ENCODE assay signal across 17 cellular contexts in genomic region chr2:4679391-4679790, GRCh38.
DNase-seq lines count a peak whose midpoint lies in the region; ATAC-seq, FAIRE-seq and TF ChIP-seq lines count a peak whose summit lies in the region.
"Had no signal": no experiment of that assay in that cellular context is flagged by ENCODE, and none has a peak within 500 bp of the region (broad histone marks: within the 10 kb centered on the region; RNA-seq: fewer than 3 reads in every experiment).

No MANE protein-coding gene starts in this region.

- dilution Hi-C loops in IMR-90 (cut with HindIII; ENCODE audit: low sequenced_read_pairs, unreplicated experiment), result no loop called here

- H3K4ac ChIP-seq in IMR-90 (ENCODE audit: low read depth, low read length) (no peak overlapping the region), mesenchymal stem cell (ENCODE audit: low read depth in 1 of 2, low read length in 2 of 2) (no peak overlapping the region)

- no peaks in the 10 kb centered on the region for H3K4me1 Mint-ChIP-seq in naive thymus-derived CD4-positive, alpha-beta T cell
- H3K4me1 Mint-ChIP-seq: CD8-positive, alpha-beta memory T cell; IgD-negative memory B cell had no signal

- H4K20me1 ChIP-seq in IMR-90 (ENCODE audit: insufficient read depth, low read length), result no peaks in the 10 kb centered on the region
- H4K20me1 ChIP-seq: BLaER1 had no signal

- H3K4me3 Mint-ChIP-seq in naive thymus-derived CD4-positive, alpha-beta T cell, result no peak overlapping the region

- H3K36me3 Mint-ChIP-seq in naive thymus-derived CD4-positive, alpha-beta T cell, result no peaks in the 10 kb centered on the region
- H3K36me3 Mint-ChIP-seq: CD8-positive, alpha-beta memory T cell; IgD-negative memory B cell had no signal

- ATAC-seq in IMR-90 (ENCODE audit: low read depth), result no peak
- peak; percentile 37 for ATAC-seq in naive thymus-derived CD4-positive, alpha-beta T cell

- H2AFZ ChIP-seq in IMR-90 (replicated peaks; ENCODE audit: low read length, poor library complexity) (peak overlapping the region; percentile 51), mesenchymal stem cell (ENCODE audit: low read depth, low read length) (no peak overlapping the region)

- TF ChIP-seq POLR2A in GM12891 (IDR thresholded peaks at IDR 0.05; ENCODE audit: low read depth, low read length), result no peak
- no peak for TF ChIP-seq POLR2A in IMR-90 (IDR thresholded peaks at IDR 0.05; ENCODE audit: low read depth, low read length)

- H3K4me1 ChIP-seq in IMR-90 (ENCODE audit: control insufficient read depth, insufficient read depth, low read length) (no peaks in the 10 kb centered on the region), mesenchymal stem cell (ENCODE audit: control insufficient read depth, insufficient read depth, low read depth, low read length) (no peaks in the 10 kb centered on the region)
- H3K4me1 ChIP-seq in naive thymus-derived CD4-positive, alpha-beta T cell (ENCODE audit: control insufficient read depth in 2 of 2, insufficient read depth in 2 of 2, low read length in 2 of 2), result no peaks in the 10 kb centered on the region

- H2BK120ac ChIP-seq in IMR-90 (ENCODE audit: low read depth, low read length) (no peak overlapping the region), mesenchymal stem cell (ENCODE audit: low read depth, low read length) (no peak overlapping the region)

- CTCF ChIA-PET in IMR-90 (lab: Yijun Ruan, JAX), result no interaction called here
- CTCF ChIA-PET in naive thymus-derived CD4-positive, alpha-beta T cell (lab: Charles Lee), result no interaction called here

- H2BK5ac ChIP-seq in IMR-90 (ENCODE audit: low read depth, low read length, poor library complexity, severe bottlenecking) (no peak overlapping the region), mesenchymal stem cell (ENCODE audit: low read depth, low read length, poor library complexity, severe bottlenecking) (no peak overlapping the region)

- peaks cover 25% of the 10 kb centered on the region for H3K9me3 ChIP-seq in IMR-90 (ENCODE audit: control insufficient read depth, insufficient read depth, low read length)
- H3K9me3 ChIP-seq in naive thymus-derived CD4-positive, alpha-beta T cell (ENCODE audit: control insufficient read depth in 2 of 3, low read length in 3 of 3), result no peaks in the 10 kb centered on the region
- peaks cover 23% of the 10 kb centered on the region for H3K9me3 ChIP-seq in mesenchymal stem cell (ENCODE audit: control insufficient read depth, low read length)

- DNase-seq in GM12891 (ENCODE audit: insufficient read length, low spot score) (no peak), IMR-90 (no peak), urothelium cell line (ENCODE audit: low spot score) (no peak), H4 (ENCODE audit: low spot score) (no peak), mesenchymal stem cell (no peak), GM13976 (ENCODE audit: low spot score) (no peak)
- no peak for DNase-seq in naive thymus-derived CD4-positive, alpha-beta T cell
- DNase-seq: 8988T; AML-193; CD8-positive, alpha-beta memory T cell; GOT3; HCEC 1CT; KG1 had no signal

- peaks cover 0 to 8% (median 3%) of the 10 kb centered on the region in 11 donors for H3K9me3 Mint-ChIP-seq in naive thymus-derived CD4-positive, alpha-beta T cell

- no peaks in the 10 kb centered on the region for H3K36me3 ChIP-seq in IMR-90 (ENCODE audit: control insufficient read depth, insufficient read depth, low read length)
- no peaks in the 10 kb centered on the region for H3K36me3 ChIP-seq in naive thymus-derived CD4-positive, alpha-beta T cell (ENCODE audit: control insufficient read depth in 2 of 3, insufficient read depth in 3 of 3, low read length in 3 of 3)
- no peaks in the 10 kb centered on the region for H3K36me3 ChIP-seq in mesenchymal stem cell (ENCODE audit: control insufficient read depth in 1 of 2, insufficient read depth in 2 of 2, low read depth in 1 of 2, low read length in 2 of 2)
- H3K36me3 ChIP-seq: BLaER1 had no signal

- in situ Hi-C loops in IMR-90 (cut with MboI; ENCODE audit: low sequenced_read_pairs), result no loop called here
- in situ Hi-C loops in GM13976 (cut with MboI; ENCODE audit: low sequenced_read_pairs, unreplicated experiment), result no loop called here

- H4K8ac ChIP-seq in IMR-90 (ENCODE audit: low read depth in 2 of 2, low read length in 2 of 2) (no peak overlapping the region), mesenchymal stem cell (ENCODE audit: low read length) (no peak overlapping the region)

- H3K79me1 ChIP-seq in IMR-90 (ENCODE audit: low read depth in 1 of 2, low read length in 2 of 2) (no peaks in the 10 kb centered on the region), mesenchymal stem cell (replicated peaks; ENCODE audit: low read length, poor library complexity, severe bottlenecking) (no peaks in the 10 kb centered on the region)

- no peak overlapping the region for H3K23ac ChIP-seq in IMR-90 (ENCODE audit: low read depth, low read length)
- no peak overlapping the region for H3K23ac ChIP-seq in mesenchymal stem cell (ENCODE audit: low read length in 2 of 2)

- H3K4me3 ChIP-seq in IMR-90 (ENCODE audit: insufficient read depth, low read depth, low read length), result no peak overlapping the region
- H3K4me3 ChIP-seq in naive thymus-derived CD4-positive, alpha-beta T cell (ENCODE audit: low read length), result no peak overlapping the region
- no peak overlapping the region for H3K4me3 ChIP-seq in mesenchymal stem cell (ENCODE audit: insufficient read depth in 1 of 2, low read depth in 1 of 2, low read length in 2 of 2)
- H3K4me3 ChIP-seq: BLaER1 had no signal

- 80% methylated on average over 1 of the region's 5 CpGs; no CpG with 5 or more reads in 1 of the 2 experiments for WGBS in IMR-90 (ENCODE audit: extremely low coverage in 2 of 2, insufficient read length in 1 of 2), 2 experiments
- 81% methylated on average over 5 of the region's 5 CpGs for WGBS in mesenchymal stem cell

- no peak overlapping the region for H4K91ac ChIP-seq in IMR-90 (ENCODE audit: insufficient read depth, low read depth, low read length)
- H4K91ac ChIP-seq in mesenchymal stem cell (ENCODE audit: low read length), result no peak overlapping the region

- TF ChIP-seq CTCF in IMR-90 (conservative IDR thresholded peaks at IDR 0.05; ENCODE audit: low read depth, low read length), result no peak
- no peak for TF ChIP-seq CTCF in GM13976 (IDR thresholded peaks at IDR 0.05; ENCODE audit: borderline replicate concordance, control extremely low read depth, extremely low read depth, insufficient read depth, missing control alignments)

- H3K4me2 ChIP-seq in IMR-90 (ENCODE audit: low read depth, low read length) (no peak overlapping the region), mesenchymal stem cell (ENCODE audit: low read length, poor library complexity, severe bottlenecking) (no peak overlapping the region)
- H3K4me2 ChIP-seq: BLaER1 had no signal

- no TSS peak for BruUV-seq in IMR-90 (replicated peaks; lab: Mats Ljungman, UMichigan)

- no peak overlapping the region for H2BK12ac ChIP-seq in mesenchymal stem cell (ENCODE audit: low read length in 2 of 2)

- H2BK15ac ChIP-seq in IMR-90 (ENCODE audit: low read depth, low read length) (no peak overlapping the region), mesenchymal stem cell (ENCODE audit: low read depth, poor library complexity, severe bottlenecking) (no peak overlapping the region)

- H2BK20ac ChIP-seq in IMR-90 (ENCODE audit: low read depth, low read length), result no peak overlapping the region

- no peak for TF ChIP-seq RAD21 in IMR-90 (IDR thresholded peaks at IDR 0.05; ENCODE audit: low read length)

- no peak overlapping the region for H2AK9ac ChIP-seq in IMR-90 (replicated peaks; ENCODE audit: low read depth, low read length, poor library complexity)

- intact Hi-C loops in IMR-90 (cut with micrococcal nuclease), result no loop called here
- intact Hi-C loops in naive thymus-derived CD4-positive, alpha-beta T cell (cut with micrococcal nuclease), result no loop called here

- H3K27me3 Mint-ChIP-seq in naive thymus-derived CD4-positive, alpha-beta T cell, result no peaks in the 10 kb centered on the region
- H3K27me3 Mint-ChIP-seq: CD8-positive, alpha-beta memory T cell; IgD-negative memory B cell had no signal

- FAIRE-seq in GM12891 (lab: Jason Lieb, UNC) (peak; percentile 52), urothelium cell line (lab: Jason Lieb, UNC) (peak; percentile 96)
- FAIRE-seq: GM19239 had no signal

- H4K5ac ChIP-seq in IMR-90 (ENCODE audit: low read depth, low read length), result no peak overlapping the region

- H3K56ac ChIP-seq in IMR-90 (ENCODE audit: extremely low read depth, insufficient read depth, low read length), result no peak overlapping the region

- no peaks in the 10 kb centered on the region for H3K27me3 ChIP-seq in IMR-90 (ENCODE audit: control insufficient read depth, insufficient read depth, low read length)
- H3K27me3 ChIP-seq in naive thymus-derived CD4-positive, alpha-beta T cell (ENCODE audit: control insufficient read depth in 2 of 2, insufficient read depth in 2 of 2, low read length in 2 of 2), result no peaks in the 10 kb centered on the region
- H3K27me3 ChIP-seq in mesenchymal stem cell (ENCODE audit: control insufficient read depth in 1 of 2, insufficient read depth in 1 of 2, low read length in 2 of 2), result no peaks in the 10 kb centered on the region
- H3K27me3 ChIP-seq: BLaER1 had no signal

- no peak overlapping the region for H2AK5ac ChIP-seq in IMR-90 (ENCODE audit: low read depth, low read length)
- no peak overlapping the region for H2AK5ac ChIP-seq in mesenchymal stem cell (ENCODE audit: low read length, severe bottlenecking)

- H3K14ac ChIP-seq in IMR-90 (replicated peaks; ENCODE audit: low read depth, low read length), result no peak overlapping the region
- H3K14ac ChIP-seq in mesenchymal stem cell (ENCODE audit: low read length in 2 of 2), result no peak overlapping the region

- no peaks in the 10 kb centered on the region for H3K9me1 ChIP-seq in IMR-90 (ENCODE audit: insufficient read depth, low read length)

- no peak overlapping the region for H3K9ac ChIP-seq in IMR-90 (ENCODE audit: low read depth, low read length)
- no peak overlapping the region for H3K9ac ChIP-seq in mesenchymal stem cell (ENCODE audit: low read length)
- H3K9ac ChIP-seq: BLaER1 had no signal

- POLR2A ChIA-PET in IMR-90 (lab: Charles Lee; ENCODE audit: unreplicated experiment), result no interaction called here
- POLR2A ChIA-PET in naive thymus-derived CD4-positive, alpha-beta T cell (lab: Charles Lee), result no interaction called here

- H3K27ac Mint-ChIP-seq in naive thymus-derived CD4-positive, alpha-beta T cell, result no peak overlapping the region
- H3K27ac Mint-ChIP-seq: CD8-positive, alpha-beta memory T cell had no signal

- H3K27ac ChIP-seq in IMR-90 (ENCODE audit: insufficient read depth, low read length), result no peak overlapping the region
- H3K27ac ChIP-seq in naive thymus-derived CD4-positive, alpha-beta T cell (ENCODE audit: low read depth, low read length), result no peak overlapping the region
- H3K27ac ChIP-seq in mesenchymal stem cell (ENCODE audit: low read length, poor library complexity, severe bottlenecking), result no peak overlapping the region
- H3K27ac ChIP-seq: BLaER1, HL-60 had no signal

- H3K18ac ChIP-seq in IMR-90 (ENCODE audit: low read depth, low read length) (no peak overlapping the region), mesenchymal stem cell (ENCODE audit: low read depth in 1 of 2, low read length in 2 of 2) (no peak overlapping the region)

TF ChIP-seq in GM12891, 5 proteins besides CTCF, POLR2A, EP300 and RAD21 (continues in another document):
- TF ChIP-seq POU2F2 (IDR thresholded peaks at IDR 0.05; ENCODE audit: low read depth, low read length) (no peak), SPI1 (IDR thresholded peaks at IDR 0.05; ENCODE audit: low read depth, low read length) (no peak)

TF ChIP-seq in IMR-90, 13 proteins besides CTCF, POLR2A, EP300 and RAD21 (continues in another document):
- no peak for TF ChIP-seq RFX5 (IDR thresholded peaks at IDR 0.05; ENCODE audit: low read depth, low read length)
